ENCODE assay signal across 15 cellular contexts in genomic region chr17:39639566-39640458, GRCh38. TPM values are rescaled to one million over a fixed set of nuclear protein-coding genes. Genes with fewer than 3 reads are reported as not detected.
DNase-seq lines count a peak whose midpoint lies in the region; TF ChIP-seq lines count a peak whose summit lies in the region.
"Had no signal": no experiment of that assay in that cellular context is flagged by ENCODE, and none has a peak within 500 bp of the region (broad histone marks: within the 10 kb centered on the region; RNA-seq: fewer than 3 reads in every experiment).

No MANE protein-coding gene starts in this region.

- H3K27me3 ChIP-seq in breast epithelium, result no peaks in the 10 kb centered on the region
- H3K27me3 ChIP-seq in mucosa of stomach (ENCODE audit: control insufficient read depth, insufficient read depth, low read length), result no peaks in the 10 kb centered on the region
- H3K27me3 ChIP-seq in vagina, result no peaks in the 10 kb centered on the region

- H3K27ac Mint-ChIP-seq in MCF 10A (ENCODE audit: low read depth, unreplicated experiment), result peak overlapping the region; percentile 97

- peaks cover 2% of the 10 kb centered on the region for H3K36me3 Mint-ChIP-seq in MCF 10A (ENCODE audit: insufficient read depth, unreplicated experiment)

- H3K36me3 ChIP-seq in breast epithelium, result no peaks in the 10 kb centered on the region
- H3K36me3 ChIP-seq in mucosa of stomach (ENCODE audit: control insufficient read depth, insufficient read depth, low read length), result no peaks in the 10 kb centered on the region
- H3K36me3 ChIP-seq in vagina, result no peaks in the 10 kb centered on the region

- TF ChIP-seq CTCF in MCF 10A (IDR thresholded peaks at IDR 0.05; ENCODE audit: unreplicated experiment), result no peak
- no peak for TF ChIP-seq CTCF in breast epithelium (IDR thresholded peaks at IDR 0.05)
- no peak for TF ChIP-seq CTCF in vagina (IDR thresholded peaks at IDR 0.05)

- no peak overlapping the region for H3K4me3 Mint-ChIP-seq in MCF 10A (ENCODE audit: unreplicated experiment)

- TF ChIP-seq POLR2A in breast epithelium (IDR thresholded peaks at IDR 0.05) (no peak), vagina (IDR thresholded peaks at IDR 0.05) (no peak)

- BruUV-seq in MCF 10A (replicated peaks; lab: Mats Ljungman, UMichigan), result no TSS peak

- H3K9me3 ChIP-seq in breast epithelium (no peaks in the 10 kb centered on the region), mucosa of stomach (ENCODE audit: control insufficient read depth, low read length) (no peaks in the 10 kb centered on the region), vagina (no peaks in the 10 kb centered on the region)

- intact Hi-C loops in MCF 10A (cut with micrococcal nuclease), result loop anchor here (5.0 kb wide), 2 partner anchors 47 to 112 kb away; partner anchors contain the start of gene PGAP3
- intact Hi-C loops in breast epithelium (cut with DNase I; ENCODE audit: low total_unique reads), result no loop called here
- intact Hi-C loops in vagina (cut with DNase I), result no loop called here

- no peak overlapping the region for H3K27ac ChIP-seq in breast epithelium
- no peak overlapping the region for H3K27ac ChIP-seq in vagina

- no peak overlapping the region for H3K4me3 ChIP-seq in breast epithelium
- no peak overlapping the region for H3K4me3 ChIP-seq in mucosa of stomach (ENCODE audit: low read length)
- H3K4me3 ChIP-seq in vagina, result no peak overlapping the region

- CTCF ChIA-PET in MCF 10A (lab: Yijun Ruan, JAX), result interaction anchor here (0.7 to 9.9 kb wide), 3 partner anchors 14 to 90 kb away, joined by 3 to 146 read pairs (median 6); no protein-coding TSS in a partner anchor

- H3K4me1 ChIP-seq in breast epithelium (peaks cover 9 to 17% of the 10 kb centered on the region in 2 donors), mucosa of stomach (ENCODE audit: control insufficient read depth, insufficient read depth, low read length) (peaks cover 51% of the 10 kb centered on the region), vagina (peaks cover 71% of the 10 kb centered on the region)

- peaks cover 39% of the 10 kb centered on the region for H3K4me1 Mint-ChIP-seq in MCF 10A (ENCODE audit: insufficient read depth, unreplicated experiment)

- H3K9ac ChIP-seq in mucosa of stomach (ENCODE audit: low read length), result peak overlapping the region; percentile 4

- POLR2A ChIA-PET in MCF 10A (lab: Yijun Ruan, JAX), result no interaction called here

- no peaks in the 10 kb centered on the region for H3K9me3 Mint-ChIP-seq in MCF 10A (ENCODE audit: unreplicated experiment)

- DNase-seq in MCF 10A (ENCODE audit: unreplicated experiment), result no peak
- DNase-seq in breast epithelium (ENCODE audit: low spot score in 2 of 2), result no peak
- DNase-seq in amniotic epithelial cell (ENCODE audit: low read depth), result peak; percentile 71
- no peak for DNase-seq in vagina (ENCODE audit: extremely low spot score in 2 of 2)
- DNase-seq in NCI-H345 treated with DMSO at 0.1 percent for 48 hours (lab: John Stamatoyannopoulos, UW; ENCODE audit: unreplicated experiment), result no peak
- DNase-seq in COLO668 (lab: John Stamatoyannopoulos, UW; ENCODE audit: unreplicated experiment), result no peak
- DNase-seq in stimulated activated CD4-positive, alpha-beta T cell treated with anti-CD3 and anti-CD28 coated beads, Interleukin-12 subunit alpha, Interleukin-12 subunit beta, amount 100 ng/mL, for 4 hours, result no peak
- DNase-seq: activated CD4-positive, alpha-beta T cell treated with anti-CD3 and anti-CD28 coated beads, Interleukin-2, amount 50 U/mL, for 1 hour; DMS53; right cardiac atrium; stimulated activated naive CD4-positive, alpha-beta T cell treated with Interleukin-2 at 50 U/mL for 16 hours had no signal

- H3K27me3 Mint-ChIP-seq in MCF 10A (ENCODE audit: insufficient read depth, unreplicated experiment), result no peaks in the 10 kb centered on the region

RNA-seq across cellular contexts. Expression of gene STARD3, which starts 2.9 kb away (rescaled TPM):
- total RNA-seq in MCF 10A (2022) (30.1 and 31.1 TPM in 2 replicates), breast epithelium (10 to 100 TPM; 37.0 to 43.9 (median 42.0) TPM), vagina (148 TPM)

RNA-seq across cellular contexts. Expression of gene PPP1R1B, which starts 13.1 kb away (rescaled TPM):
- total RNA-seq in MCF 10A (2022) (not detected in 2 replicates), breast epithelium (10 to 100 TPM; 22.6 to 71.3 (median 67.5) TPM), vagina (9.3 TPM)
- total RNA-seq: endothelial cell of umbilical vein, kidney epithelial cell had no signal

RNA-seq across cellular contexts. Expression of gene TCAP, which starts 25.3 kb away (rescaled TPM):
- total RNA-seq in MCF 10A (2022), result 0.37 and 0.71 TPM in 2 replicates
- total RNA-seq in breast epithelium, result under 1 TPM; 0.48 to 0.73 (median 0.66) TPM
- total RNA-seq in vagina, result 0.49 TPM

RNA-seq across cellular contexts. Expression of gene PNMT, which starts 28.4 kb away (rescaled TPM):
- total RNA-seq in MCF 10A (2022) (not detected in 2 replicates), breast epithelium (1 to 10 TPM; 1.6 to 9.5 (median 5.1) TPM), vagina (5.6 TPM)
- total RNA-seq: endothelial cell of umbilical vein, kidney epithelial cell had no signal

RNA-seq across cellular contexts. Expression of gene NEUROD2, which starts 32.1 kb away (rescaled TPM):
- not detected in 2 replicates for total RNA-seq in MCF 10A (2022)
- not detected for total RNA-seq in breast epithelium
- not detected for total RNA-seq in vagina
- total RNA-seq: endothelial cell of umbilical vein, kidney epithelial cell, mucosa of gallbladder, right cardiac atrium had no signal

Comparison
In these comparisons a context has a peak if more than half of its experiments do, and no peak if none do; other contexts are left out.
1. RNA of gene PPP1R1B, which starts 13.1 kb away (total RNA-seq): 22.6 to 71.3 TPM in breast epithelium and 9.3 TPM in vagina (single experiment); not detected in MCF 10A; every median in the first group is over 10 times any median in the second.